Comparison of ENCODE assay signal across 15 cellular contexts in genomic region chr2:191922736-191923651, GRCh38.
DNase-seq lines count a peak whose midpoint lies in the region; ATAC-seq lines count a peak whose summit lies in the region.
"Had no signal": no experiment of that assay in that cellular context is flagged by ENCODE, and none has a peak within 500 bp of the region (broad histone marks: within the 10 kb centered on the region; RNA-seq: fewer than 3 reads in every experiment).

No MANE protein-coding gene starts in this region.

- POLR2A ChIA-PET in activated CD8-positive, alpha-beta T cell treated with anti-CD3 and anti-CD28 coated beads, Interleukin-2, amount 10 ng/mL, durations not matched to agents 7 days and 5 days (lab: Charles Lee), result no interaction called here

- H4K91ac ChIP-seq in neuronal stem cell (ENCODE audit: low read depth, low read length, poor library complexity), result no peak overlapping the region

- H3K36me3 ChIP-seq in neuronal stem cell (replicated peaks in 1 of 2; ENCODE audit: control insufficient read depth in 2 of 2, insufficient read depth in 2 of 2, low read length in 2 of 2) (no peaks in the 10 kb centered on the region), SJCRH30 (no peaks in the 10 kb centered on the region)
- H3K36me3 ChIP-seq: gastroesophageal sphincter, upper lobe of left lung had no signal

- H3K18ac ChIP-seq in neuronal stem cell (ENCODE audit: low read length), result peak overlapping the region; percentile 85

- no peaks in the 10 kb centered on the region for H3K4me1 Mint-ChIP-seq in activated CD8-positive, alpha-beta T cell treated with anti-CD3 and anti-CD28 coated beads, Interleukin-2, amount 10 ng/mL, durations not matched to agents 7 days and 5 days (ENCODE audit: low read depth)
- H3K4me1 Mint-ChIP-seq in activated T-helper 2 cell treated with anti-CD3 and anti-CD28 coated beads, Interferon-gamma antibody, Interleukin-2, Interleukin-4, amounts not matched to agents 10 μg/mL and 5 μg/mL and 100 μg/mL, durations not matched to agents 14 hours and 24 hours and 36 hours (ENCODE audit: low read depth), result no peaks in the 10 kb centered on the region
- H3K4me1 Mint-ChIP-seq: activated CD4-positive, alpha-beta T cell treated with anti-CD3 and anti-CD28 coated beads, Interleukin-2, amount 10 ng/mL, durations not matched to agents 7 days and 5 days had no signal

- H3K9me3 ChIP-seq in neuronal stem cell (replicated peaks in 1 of 2; ENCODE audit: control insufficient read depth in 2 of 2, insufficient read depth in 1 of 2, low read depth in 1 of 2, low read length in 2 of 2), result peaks cover 0 to 3% of the 10 kb centered on the region in 2 donors
- no peaks in the 10 kb centered on the region for H3K9me3 ChIP-seq in SJCRH30 (replicated peaks)
- H3K9me3 ChIP-seq: gastroesophageal sphincter, upper lobe of left lung had no signal

- H2BK12ac ChIP-seq in neuronal stem cell (ENCODE audit: low read length), result no peak overlapping the region

- DNase-seq in neuronal stem cell (ENCODE audit: low spot score) (no peak), SJCRH30 (no peak), NCI-H82 (lab: John Stamatoyannopoulos, UW) (no peak)
- DNase-seq in activated CD8-positive, alpha-beta T cell treated with anti-CD3 and anti-CD28 coated beads, Interleukin-2, amount 10 ng/mL, durations not matched to agents 7 days and 5 days, result no peak
- DNase-seq in activated T-helper 2 cell treated with anti-CD3 and anti-CD28 coated beads, Interferon-gamma antibody, Interleukin-2, Interleukin-4, amounts not matched to agents 10 μg/mL and 5 μg/mL and 100 μg/mL, durations not matched to agents 14 hours and 24 hours and 36 hours (ENCODE audit: low spot score), result no peak
- DNase-seq: activated CD4-positive, alpha-beta T cell treated with anti-CD3 and anti-CD28 coated beads, Interleukin-2, amount 10 ng/mL, durations not matched to agents 7 days and 5 days; dermis blood vessel endothelial cell; KG1; NCI-H2171 treated with DMSO at 0.1 percent for 48 hours had no signal

- no CpG with 5 or more reads among the region's 20 CpGs for WGBS in neuronal stem cell (ENCODE audit: extremely low coverage in 2 of 2, insufficient read length in 2 of 2, insufficient replicate concordance in 1 of 2), 2 donors

- H3K4me3 ChIP-seq in neuronal stem cell (ENCODE audit: low read length in 2 of 2) (no peak overlapping the region), SJCRH30 (no peak overlapping the region)
- H3K4me3 ChIP-seq: gastroesophageal sphincter, upper lobe of left lung had no signal

- H3K9me3 Mint-ChIP-seq in activated CD8-positive, alpha-beta T cell treated with anti-CD3 and anti-CD28 coated beads, Interleukin-2, amount 10 ng/mL, durations not matched to agents 7 days and 5 days (ENCODE audit: insufficient read depth), result no peaks in the 10 kb centered on the region
- no peaks in the 10 kb centered on the region for H3K9me3 Mint-ChIP-seq in activated T-helper 2 cell treated with anti-CD3 and anti-CD28 coated beads, Interferon-gamma antibody, Interleukin-2, Interleukin-4, amounts not matched to agents 10 μg/mL and 5 μg/mL and 100 μg/mL, durations not matched to agents 14 hours and 24 hours and 36 hours
- H3K9me3 Mint-ChIP-seq: activated CD4-positive, alpha-beta T cell treated with anti-CD3 and anti-CD28 coated beads, Interleukin-2, amount 10 ng/mL, durations not matched to agents 7 days and 5 days had no signal

- H3K23ac ChIP-seq in neuronal stem cell (ENCODE audit: low read depth, low read length, poor library complexity), result no peak overlapping the region

- H4K8ac ChIP-seq in neuronal stem cell (ENCODE audit: low read depth, low read length), result no peak overlapping the region

- no peak overlapping the region for H3K9ac ChIP-seq in neuronal stem cell (ENCODE audit: low read depth, low read length, poor library complexity)

- H2AFZ ChIP-seq in neuronal stem cell (ENCODE audit: low read length), result no peak overlapping the region

- H3K27ac ChIP-seq in neuronal stem cell (replicated peaks; ENCODE audit: low read length) (peak overlapping the region; percentile 1), SJCRH30 (no peak overlapping the region)
- H3K27ac ChIP-seq: gastroesophageal sphincter, upper lobe of left lung had no signal

- no peaks in the 10 kb centered on the region for H3K79me1 ChIP-seq in neuronal stem cell (ENCODE audit: low read depth, low read length)

- intact Hi-C loops in activated T-helper 2 cell treated with anti-CD3 and anti-CD28 coated beads, Interferon-gamma antibody, Interleukin-2, Interleukin-4, amounts not matched to agents 10 μg/mL and 5 μg/mL and 100 μg/mL, durations not matched to agents 14 hours and 24 hours and 36 hours (cut with micrococcal nuclease), result no loop called here

- H3K4me3 Mint-ChIP-seq in activated CD8-positive, alpha-beta T cell treated with anti-CD3 and anti-CD28 coated beads, Interleukin-2, amount 10 ng/mL, durations not matched to agents 7 days and 5 days, result no peak overlapping the region
- H3K4me3 Mint-ChIP-seq in activated T-helper 2 cell treated with anti-CD3 and anti-CD28 coated beads, Interferon-gamma antibody, Interleukin-2, Interleukin-4, amounts not matched to agents 10 μg/mL and 5 μg/mL and 100 μg/mL, durations not matched to agents 14 hours and 24 hours and 36 hours (ENCODE audit: low read depth), result no peak overlapping the region
- H3K4me3 Mint-ChIP-seq: activated CD4-positive, alpha-beta T cell treated with anti-CD3 and anti-CD28 coated beads, Interleukin-2, amount 10 ng/mL, durations not matched to agents 7 days and 5 days; activated naive CD8-positive, alpha-beta T cell had no signal

- no peak overlapping the region for H3K4me2 ChIP-seq in neuronal stem cell (ENCODE audit: insufficient read depth, low read length, poor library complexity, severe bottlenecking)

- no peak overlapping the region for H2BK5ac ChIP-seq in neuronal stem cell (ENCODE audit: low read length)

- H3K27ac Mint-ChIP-seq in activated CD8-positive, alpha-beta T cell treated with anti-CD3 and anti-CD28 coated beads, Interleukin-2, amount 10 ng/mL, durations not matched to agents 7 days and 5 days, result no peak overlapping the region
- H3K27ac Mint-ChIP-seq in activated T-helper 2 cell treated with anti-CD3 and anti-CD28 coated beads, Interferon-gamma antibody, Interleukin-2, Interleukin-4, amounts not matched to agents 10 μg/mL and 5 μg/mL and 100 μg/mL, durations not matched to agents 14 hours and 24 hours and 36 hours, result no peak overlapping the region
- H3K27ac Mint-ChIP-seq: activated CD4-positive, alpha-beta T cell treated with anti-CD3 and anti-CD28 coated beads, Interleukin-2, amount 10 ng/mL, durations not matched to agents 7 days and 5 days; activated naive CD8-positive, alpha-beta T cell had no signal

- H3K4me1 ChIP-seq in neuronal stem cell (ENCODE audit: control insufficient read depth in 2 of 2, insufficient read depth in 1 of 2, low read depth in 1 of 2, low read length in 2 of 2), result peaks cover 6 to 20% of the 10 kb centered on the region in 2 donors
- peaks cover 13% of the 10 kb centered on the region for H3K4me1 ChIP-seq in SJCRH30

- H3K27me3 ChIP-seq in neuronal stem cell (ENCODE audit: control insufficient read depth in 3 of 3, insufficient read depth in 3 of 3, low read depth in 1 of 3, low read length in 3 of 3) (no peaks in the 10 kb centered on the region), SJCRH30 (no peaks in the 10 kb centered on the region)
- H3K27me3 ChIP-seq: gastroesophageal sphincter, upper lobe of left lung had no signal

- peaks cover 5% of the 10 kb centered on the region for H3K27me3 Mint-ChIP-seq in activated CD8-positive, alpha-beta T cell treated with anti-CD3 and anti-CD28 coated beads, Interleukin-2, amount 10 ng/mL, durations not matched to agents 7 days and 5 days (ENCODE audit: low read depth)
- no peaks in the 10 kb centered on the region for H3K27me3 Mint-ChIP-seq in activated T-helper 2 cell treated with anti-CD3 and anti-CD28 coated beads, Interferon-gamma antibody, Interleukin-2, Interleukin-4, amounts not matched to agents 10 μg/mL and 5 μg/mL and 100 μg/mL, durations not matched to agents 14 hours and 24 hours and 36 hours (ENCODE audit: low read depth)
- H3K27me3 Mint-ChIP-seq: activated naive CD8-positive, alpha-beta T cell had no signal

- CTCF ChIA-PET in activated CD8-positive, alpha-beta T cell treated with anti-CD3 and anti-CD28 coated beads, Interleukin-2, amount 10 ng/mL, durations not matched to agents 7 days and 5 days (lab: Charles Lee), result no interaction called here

- ATAC-seq in GM18873 (IDR thresholded peaks at IDR 0.05; ENCODE audit: low FRiP score, unreplicated experiment) (peak; percentile 91), GM21529 (IDR thresholded peaks at IDR 0.05; ENCODE audit: unreplicated experiment) (peak; percentile 96), HG03066 (IDR thresholded peaks at IDR 0.05; ENCODE audit: low read depth, unreplicated experiment) (peak; percentile 96)
- no peak for ATAC-seq in activated CD8-positive, alpha-beta T cell treated with anti-CD3 and anti-CD28 coated beads, Interleukin-2, amount 10 ng/mL, durations not matched to agents 7 days and 5 days
- ATAC-seq: gastroesophageal sphincter had no signal

- H2AK5ac ChIP-seq in neuronal stem cell (ENCODE audit: low read depth, low read length), result no peak overlapping the region

- no peak overlapping the region for H2BK120ac ChIP-seq in neuronal stem cell (ENCODE audit: low read depth, low read length)

- no peak overlapping the region for H3K4ac ChIP-seq in neuronal stem cell (ENCODE audit: low read length)

- H3K14ac ChIP-seq in neuronal stem cell (ENCODE audit: low read length), result no peak overlapping the region

- no peak overlapping the region for H2BK15ac ChIP-seq in neuronal stem cell (ENCODE audit: low read length)

- H3K36me3 Mint-ChIP-seq in activated CD8-positive, alpha-beta T cell treated with anti-CD3 and anti-CD28 coated beads, Interleukin-2, amount 10 ng/mL, durations not matched to agents 7 days and 5 days (ENCODE audit: low read depth), result no peaks in the 10 kb centered on the region
- H3K36me3 Mint-ChIP-seq in activated T-helper 2 cell treated with anti-CD3 and anti-CD28 coated beads, Interferon-gamma antibody, Interleukin-2, Interleukin-4, amounts not matched to agents 10 μg/mL and 5 μg/mL and 100 μg/mL, durations not matched to agents 14 hours and 24 hours and 36 hours (ENCODE audit: low read depth), result no peaks in the 10 kb centered on the region
- H3K36me3 Mint-ChIP-seq: activated naive CD8-positive, alpha-beta T cell had no signal
